In the genomic region with DNA sequence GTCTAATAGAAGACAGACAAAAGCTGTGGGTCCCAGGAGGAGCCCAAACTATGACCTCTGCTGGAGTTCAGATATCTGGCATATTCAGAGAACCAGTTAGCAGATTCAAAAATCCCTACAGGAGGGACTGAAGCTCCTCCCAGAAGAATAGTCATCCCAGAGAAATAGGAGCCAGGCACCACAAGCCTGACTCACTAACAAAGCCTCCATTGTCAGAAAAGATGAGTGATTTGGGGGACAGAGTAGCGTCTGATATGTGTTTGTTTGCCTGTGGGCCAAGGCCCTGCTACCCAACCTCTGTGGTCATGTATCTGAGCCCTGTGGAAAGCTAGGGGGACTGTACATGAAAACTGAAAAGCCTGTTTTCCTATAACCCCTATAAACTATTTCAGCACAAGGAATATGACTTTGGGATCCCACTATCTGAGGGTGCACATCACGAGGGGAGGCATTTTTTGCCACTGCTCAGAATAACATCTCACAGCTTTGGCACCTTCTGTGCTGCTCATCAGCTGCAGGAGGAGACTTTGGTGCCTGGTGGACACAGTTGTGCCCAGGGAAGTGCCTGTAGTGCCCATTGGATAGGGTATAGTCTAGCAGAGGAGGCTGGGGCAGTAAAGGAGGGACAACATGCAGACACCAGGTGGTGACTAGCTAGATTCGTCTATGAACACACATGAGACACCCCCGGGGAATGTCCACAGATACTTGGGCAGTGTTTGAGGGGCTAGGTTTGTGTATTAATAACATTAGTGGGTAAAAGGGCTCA, we compare ENCODE assay signal across 10 cellular contexts. TPM values are rescaled to one million over a fixed set of nuclear protein-coding genes. Genes with fewer than 3 reads are reported as not detected.
DNase-seq lines count a peak whose midpoint lies in the region; ATAC-seq and TF ChIP-seq lines count a peak whose summit lies in the region.
"Had no signal": no experiment of that assay in that cellular context is flagged by ENCODE, and none has a peak within 500 bp of the region (broad histone marks: within the 10 kb centered on the region; RNA-seq: fewer than 3 reads in every experiment).

No MANE protein-coding gene starts in this region.

- no peaks in the 10 kb centered on the region for H3K9me3 ChIP-seq in GM23248 (ENCODE audit: low read depth)
- no peaks in the 10 kb centered on the region for H3K9me3 ChIP-seq in heart left ventricle
- H3K9me3 ChIP-seq in gastrocnemius medialis = no peaks in the 10 kb centered on the region
- H3K9me3 ChIP-seq in H9 (ENCODE audit: control insufficient read depth, low read depth, low read length) = no peaks in the 10 kb centered on the region

- no peak overlapping the region for H3K56ac ChIP-seq in H9 (ENCODE audit: insufficient read length, low read depth, low read length)

- H3K27ac ChIP-seq in GM23248 (peak overlapping the region; percentile 88), heart left ventricle (peak overlapping the region in 11 of 12 donors; percentile 17 to 79 (median 60)), gastrocnemius medialis (peak overlapping the region; percentile 24 to 48 (median 34)), H9 (ENCODE audit: insufficient read length, low read depth, low read length) (no peak overlapping the region)
- H3K27ac ChIP-seq: HL-60 had no signal

- intact Hi-C loops in heart left ventricle (cut with DNase I) (no loop called here), gastrocnemius medialis (cut with DNase I; ENCODE audit: low total_unique reads) (no loop called here)

- H3K18ac ChIP-seq in H9 (ENCODE audit: insufficient read length, low read depth, low read length) = no peak overlapping the region

- no peak overlapping the region for H4K8ac ChIP-seq in H9 (replicated peaks; ENCODE audit: insufficient read length, low read depth, low read length)

- H3T11ph ChIP-seq in H9 (ENCODE audit: low read length) = no peak overlapping the region

- no peak overlapping the region for H4K91ac ChIP-seq in H9 (ENCODE audit: insufficient read length, low read depth, low read length)

- H3K23ac ChIP-seq in H9 (ENCODE audit: insufficient read length, low read depth, low read length) = no peak overlapping the region

- H3K4me1 ChIP-seq in GM23248 (ENCODE audit: insufficient read depth) = peaks cover 37% of the 10 kb centered on the region
- H3K4me1 ChIP-seq in heart left ventricle = peaks cover 0 to 31% (median 14%) of the 10 kb centered on the region in 12 donors
- peaks cover 0 to 14% of the 10 kb centered on the region in 2 donors for H3K4me1 ChIP-seq in gastrocnemius medialis
- no peaks in the 10 kb centered on the region for H3K4me1 ChIP-seq in H9 (ENCODE audit: insufficient read depth, low read length)

- H3K27me3 Mint-ChIP-seq in H9 (ENCODE audit: low read depth) = peaks cover 2% of the 10 kb centered on the region

- H2BK120ac ChIP-seq in H9 (ENCODE audit: low read depth, low read length, poor library complexity, severe bottlenecking) = no peak overlapping the region

- WGBS in GM23248 (ENCODE audit: low coverage in 1 of 2, low lambda C conversion rate in 2 of 2, missing lambda C conversion rate in 2 of 2), 2 experiments = 4 to 9% methylated on average over 4 of the region's 4 CpGs
- WGBS in heart left ventricle, 4 donors = 71 to 87% (median 76%) methylated on average over 3 to 4 of the region's 4 CpGs
- WGBS in H9 (ENCODE audit: extremely low coverage, insufficient read length, low lambda C conversion rate) = no CpG with 5 or more reads among the region's 4 CpGs

- H3K36me3 ChIP-seq in GM23248 (ENCODE audit: low read depth) (no peaks in the 10 kb centered on the region), heart left ventricle (no peaks in the 10 kb centered on the region), gastrocnemius medialis (no peaks in the 10 kb centered on the region)

- no peak overlapping the region for H2BK20ac ChIP-seq in H9 (ENCODE audit: low read depth, low read length, poor library complexity, severe bottlenecking)

- H3K4me2 ChIP-seq in GM23248 (ENCODE audit: unreplicated experiment) (peak overlapping the region; percentile 46), H9 (ENCODE audit: insufficient read depth, insufficient read length, low read length) (no peak overlapping the region)

- TF ChIP-seq CTCF in heart left ventricle (IDR thresholded peaks at IDR 0.05) = no peak
- no peak for TF ChIP-seq CTCF in gastrocnemius medialis (IDR thresholded peaks at IDR 0.05 in 4 of 5, conservative IDR thresholded peaks at IDR 0.05 in 1 of 5)
- no peak for TF ChIP-seq CTCF in H9 (conservative IDR thresholded peaks at IDR 0.05)

- H2AFZ ChIP-seq in GM23248 = peak overlapping the region; percentile 30; the same call in 1 of the 2 replicates
- no peak overlapping the region for H2AFZ ChIP-seq in H9 (ENCODE audit: low read length)

- no peak overlapping the region for H3K4ac ChIP-seq in H9 (ENCODE audit: low read depth, low read length)

- H2BK5ac ChIP-seq in H9 (ENCODE audit: insufficient read length, low read length) = no peak overlapping the region

- H3K36me3 Mint-ChIP-seq in H9 (ENCODE audit: insufficient read depth in 1 of 3, low read depth in 3 of 3) = no peaks in the 10 kb centered on the region

- no peaks in the 10 kb centered on the region for H3K79me1 ChIP-seq in H9 (ENCODE audit: insufficient read depth, low read depth, low read length, poor library complexity, severe bottlenecking)

- H3K9me3 Mint-ChIP-seq in H9 = no peaks in the 10 kb centered on the region

- peak in 3 of 4 donors; percentile 70 to 82 (median 77) for ATAC-seq in heart left ventricle
- ATAC-seq in gastrocnemius medialis = peak; percentile 51
- ATAC-seq in HG02642 (IDR thresholded peaks at IDR 0.05; ENCODE audit: poor library complexity, unreplicated experiment) = no peak

- H2BK15ac ChIP-seq in H9 (ENCODE audit: low read depth, low read length) = no peak overlapping the region

- H3K27me3 ChIP-seq in GM23248 (replicated peaks; ENCODE audit: insufficient read depth) (no peaks in the 10 kb centered on the region), heart left ventricle (no peaks in the 10 kb centered on the region), gastrocnemius medialis (no peaks in the 10 kb centered on the region), H9 (ENCODE audit: insufficient read depth, low read length) (no peaks in the 10 kb centered on the region)

- H3K23me2 ChIP-seq in H9 (ENCODE audit: insufficient read length, low read depth, low read length, poor library complexity, severe bottlenecking) = no peaks in the 10 kb centered on the region

- no peaks in the 10 kb centered on the region for H3K79me2 ChIP-seq in GM23248 (ENCODE audit: insufficient read depth)
- H3K79me2 ChIP-seq in H9 (ENCODE audit: insufficient read depth, low read length) = no peaks in the 10 kb centered on the region

- H3K4me3 ChIP-seq in GM23248 (peak overlapping the region; percentile 22; the same call in 1 of the 2 replicates), heart left ventricle (no peak overlapping the region), gastrocnemius medialis (no peak overlapping the region)

- H3K4me1 Mint-ChIP-seq in H9 = peaks cover 0 to 4% of the 10 kb centered on the region in 2 experiments; a peak in 1 of 4 replicates

- no peaks in the 10 kb centered on the region for H3K9me2 ChIP-seq in GM23248 (ENCODE audit: insufficient read depth)

- no peak overlapping the region for H2BK12ac ChIP-seq in H9 (ENCODE audit: insufficient read length, low read depth, low read length)

- H4K20me1 ChIP-seq in GM23248 (ENCODE audit: insufficient read depth) (no peaks in the 10 kb centered on the region), H9 (ENCODE audit: control insufficient read depth, insufficient read depth, insufficient read length) (no peaks in the 10 kb centered on the region)

- in situ Hi-C loops in GM23248 (cut with MboI) = no loop called here
- in situ Hi-C loops in gastrocnemius medialis (cut with MboI; ENCODE audit: low sequenced_read_pairs in 4 of 4) = no loop called here

- TF ChIP-seq POLR2A in heart left ventricle (IDR thresholded peaks at IDR 0.05) (no peak), gastrocnemius medialis (IDR thresholded peaks at IDR 0.05) (no peak)

- H3K27ac Mint-ChIP-seq in H9 = no peak overlapping the region

- no peak overlapping the region for H4K5ac ChIP-seq in H9 (ENCODE audit: insufficient read length, low read depth, low read length)

- DNase-seq in GM23248 (peak; percentile 92), amniotic stem cell (lab: John Stamatoyannopoulos, UW) (peak; percentile 40), heart left ventricle (peak in 1 of 5 donors; percentile 47), gastrocnemius medialis (peak in 1 of 2 donors; percentile 32), H9 (no peak), NCI-H2196 (lab: John Stamatoyannopoulos, UW; ENCODE audit: unreplicated experiment) (no peak), NCI-H446 treated with DMSO at 0.1 percent for 48 hours (lab: John Stamatoyannopoulos, UW) (no peak)
- DNase-seq: NCI-H524 had no signal

- H3F3A ChIP-seq in GM23248 (ENCODE audit: insufficient read depth) = peaks cover 33% of the 10 kb centered on the region

- no peak overlapping the region for H3K4me3 Mint-ChIP-seq in H9

- H2AK5ac ChIP-seq in H9 (ENCODE audit: insufficient read length, low read length) = no peak overlapping the region

- H3K14ac ChIP-seq in H9 (ENCODE audit: insufficient read depth, low read length) = no peak overlapping the region; the same call in 1 of the 2 replicates

- H3K9ac ChIP-seq in GM23248 = peak overlapping the region; percentile 54
- H3K9ac ChIP-seq in H9 (ENCODE audit: extremely low read depth, insufficient read length, low read length) = no peak overlapping the region

RNA-seq across cellular contexts. Expression of a gene that starts 9.7 kb away (rescaled TPM):
- total RNA-seq in GM23248 (2014; rRNA removed; shearing (Covaris generic)) = 110 and 119 TPM in 2 replicates
- polyA plus RNA-seq in GM23248 (2016; fragmentation: Nextera tagmentation; extraction: Ambion mirVana) = 95.9 and 104 TPM in 2 replicates
- 10 to 100 TPM; 31.8 to 73.1 (median 45.0) TPM for total RNA-seq in heart left ventricle
- 10 to 100 TPM; 18.9 to 32.7 TPM for polyA plus RNA-seq in heart left ventricle
- 10 to 100 TPM; 10.0 to 20.6 (median 13.9) TPM for total RNA-seq in gastrocnemius medialis
- 15.1 and 18.9 TPM in 2 replicates for total RNA-seq in H9 (2021)

RNA-seq across cellular contexts. Expression of a gene that starts 28.6 kb away (rescaled TPM):
- total RNA-seq in GM23248 (2014; rRNA removed; shearing (Covaris generic)) = 2.0 and 6.4 TPM in 2 replicates
- polyA plus RNA-seq in GM23248 (2016; fragmentation: Nextera tagmentation; extraction: Ambion mirVana) (5.9 and 8.0 TPM in 2 replicates), heart left ventricle (1 to 10 TPM; 1.7 to 5.5 TPM)
- total RNA-seq in heart left ventricle (1 to 10 TPM; 2.8 to 5.9 (median 5.1) TPM), gastrocnemius medialis (1 to 10 TPM in 2 of 4 donors, under 1 TPM in 2; 0.46 to 2.3 (median 1.1) TPM), H9 (2021) (2.5 and 3.7 TPM in 2 replicates)

RNA-seq across cellular contexts. Expression of a gene that starts 29.0 kb away (rescaled TPM):
- total RNA-seq in GM23248 (2014; rRNA removed; shearing (Covaris generic)) = 10.3 and 11.1 TPM in 2 replicates
- polyA plus RNA-seq in GM23248 (2016; fragmentation: Nextera tagmentation; extraction: Ambion mirVana) = 7.6 and 8.3 TPM in 2 replicates
- total RNA-seq in heart left ventricle = 100 to 1,000 TPM in 2 of 9 donors, 10 to 100 TPM in 7; 22.4 to 123 (median 60.3) TPM
- polyA plus RNA-seq in heart left ventricle = 100 to 1,000 TPM in 1 of 2 donors, 10 to 100 TPM in 1; 13.3 to 115 TPM
- 1 to 10 TPM in 3 of 4 donors, under 1 TPM in 1; 0.51 to 5.0 (median 2.8) TPM for total RNA-seq in gastrocnemius medialis
- 8.3 and 9.3 TPM in 2 replicates for total RNA-seq in H9 (2021)

Comparison
In these comparisons a context has a peak if more than half of its experiments do, and no peak if none do; other contexts are left out.
1. DNase-seq: peak in GM23248 (single experiment) and amniotic stem cell (single experiment); none in H9 (single experiment), NCI-H2196 (single experiment) and NCI-H446 treated with DMSO at 0.1 percent for 48 hours (single experiment).